In the genomic region with DNA sequence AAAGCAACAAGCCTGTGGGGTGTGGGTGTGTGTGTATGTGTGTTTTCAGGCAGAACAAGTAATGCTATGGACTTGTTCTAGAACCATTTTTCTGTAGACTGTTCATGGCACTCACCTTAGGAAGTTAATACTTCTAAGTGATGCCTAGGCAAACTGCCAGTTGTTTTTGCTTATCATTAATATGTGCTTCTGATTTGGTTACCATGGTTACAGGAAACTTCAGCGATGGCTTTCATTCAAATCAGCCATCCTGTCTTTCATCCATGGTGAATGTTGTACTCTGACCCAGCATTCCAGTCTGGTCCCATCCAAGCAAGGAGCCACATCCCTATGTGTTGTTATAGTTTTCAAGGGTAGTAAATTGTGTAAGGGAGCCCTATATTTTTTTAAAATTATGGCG, we compare ENCODE assay signal across 18 cellular contexts. TPM values are rescaled to one million over a fixed set of nuclear protein-coding genes. Genes with fewer than 3 reads are reported as not detected.
A peak's percentile ranks its signal among the peaks of the same experiment; 100 is the strongest.
DNase-seq lines count a peak whose midpoint lies in the region; ATAC-seq and FAIRE-seq lines count a peak whose summit lies in the region.
"Had no signal": no experiment of that assay in that cellular context is flagged by ENCODE, and none has a peak within 500 bp of the region (broad histone marks: within the 10 kb centered on the region; RNA-seq: fewer than 3 reads in every experiment).

No MANE protein-coding gene starts in this region.

- H3K36me3 ChIP-seq in neuronal stem cell (replicated peaks in 1 of 2; ENCODE audit: control insufficient read depth in 2 of 2, insufficient read depth in 2 of 2, low read length in 2 of 2), result no peaks in the 10 kb centered on the region
- H3K36me3 ChIP-seq: MG63, SJCRH30 had no signal

- H3K9me3 Mint-ChIP-seq in activated naive CD4-positive, alpha-beta T cell treated with anti-CD3 and anti-CD28 coated beads, Interleukin-2, amount 50 U/mL, for 72 hours, result no peaks in the 10 kb centered on the region

- H4K8ac ChIP-seq in neuronal stem cell (ENCODE audit: low read depth, low read length), result no peak overlapping the region

- no peak overlapping the region for H2AK5ac ChIP-seq in neuronal stem cell (ENCODE audit: low read depth, low read length)

- no peak overlapping the region for H3K14ac ChIP-seq in neuronal stem cell (ENCODE audit: low read length)

- H3K9me3 ChIP-seq in neuronal stem cell (replicated peaks in 1 of 2; ENCODE audit: control insufficient read depth in 2 of 2, insufficient read depth in 1 of 2, low read depth in 1 of 2, low read length in 2 of 2), result no peaks in the 10 kb centered on the region
- H3K9me3 ChIP-seq: Caco-2, MG63, SJCRH30 had no signal

- no peaks in the 10 kb centered on the region for H3K27me3 ChIP-seq in neuronal stem cell (ENCODE audit: control insufficient read depth in 3 of 3, insufficient read depth in 3 of 3, low read depth in 1 of 3, low read length in 3 of 3)
- H3K27me3 ChIP-seq: MG63, SJCRH30 had no signal

- no peak overlapping the region for H3K4me3 ChIP-seq in neuronal stem cell (ENCODE audit: low read length in 2 of 2)
- H3K4me3 ChIP-seq: MG63, SJCRH30 had no signal

- H2BK120ac ChIP-seq in neuronal stem cell (ENCODE audit: low read depth, low read length), result no peak overlapping the region

- no peaks in the 10 kb centered on the region for H3K79me1 ChIP-seq in neuronal stem cell (ENCODE audit: low read depth, low read length)

- H3K18ac ChIP-seq in neuronal stem cell (ENCODE audit: low read length), result no peak overlapping the region

- no peak overlapping the region for H2AFZ ChIP-seq in neuronal stem cell (ENCODE audit: low read length)

- DNase-seq in NCI-H748 (lab: John Stamatoyannopoulos, UW; ENCODE audit: unreplicated experiment) (peak; percentile 16), NCI-H748 treated with DMSO at 0.1 percent for 48 hours (lab: John Stamatoyannopoulos, UW) (no peak), NCI-H1092 (lab: John Stamatoyannopoulos, UW) (peak; percentile 51), NCI-H226 (peak; percentile 7), urothelium cell line (ENCODE audit: low spot score) (no peak), neuronal stem cell (ENCODE audit: low spot score) (no peak)
- DNase-seq in activated naive CD4-positive, alpha-beta T cell treated with anti-CD3 and anti-CD28 coated beads, Interleukin-2, amount 50 U/mL, for 72 hours (ENCODE audit: low spot score in 2 of 2), result no peak
- DNase-seq: ACHN; Caco-2; CD4-positive, CD25-positive, alpha-beta regulatory T cell; NCI-H187; PC-3; SJCRH30; SW 1271 had no signal

- H3K27ac Mint-ChIP-seq in activated naive CD4-positive, alpha-beta T cell treated with anti-CD3 and anti-CD28 coated beads, Interleukin-2, amount 50 U/mL, for 72 hours, result no peak overlapping the region
- H3K27ac Mint-ChIP-seq: CD4-positive, CD25-positive, alpha-beta regulatory T cell had no signal

- peaks cover 0 to 2% of the 10 kb centered on the region in 2 donors for H3K4me1 ChIP-seq in neuronal stem cell (ENCODE audit: control insufficient read depth in 2 of 2, insufficient read depth in 1 of 2, low read depth in 1 of 2, low read length in 2 of 2)
- H3K4me1 ChIP-seq: Caco-2, SJCRH30 had no signal

- H3K4ac ChIP-seq in neuronal stem cell (ENCODE audit: low read length), result no peak overlapping the region

- ATAC-seq in activated naive CD4-positive, alpha-beta T cell treated with anti-CD3 and anti-CD28 coated beads, Interleukin-2, amount 50 U/mL, for 72 hours, result no peak
- ATAC-seq: PC-3 had no signal

- no peaks in the 10 kb centered on the region for H3K36me3 Mint-ChIP-seq in activated naive CD4-positive, alpha-beta T cell treated with anti-CD3 and anti-CD28 coated beads, Interleukin-2, amount 50 U/mL, for 72 hours
- H3K36me3 Mint-ChIP-seq: CD4-positive, CD25-positive, alpha-beta regulatory T cell had no signal

- FAIRE-seq in urothelium cell line (lab: Jason Lieb, UNC), result peak; percentile 5
- FAIRE-seq: H1 had no signal

- no peak overlapping the region for H2BK12ac ChIP-seq in neuronal stem cell (ENCODE audit: low read length)

- no peak overlapping the region for H3K23ac ChIP-seq in neuronal stem cell (ENCODE audit: low read depth, low read length, poor library complexity)

- H4K91ac ChIP-seq in neuronal stem cell (ENCODE audit: low read depth, low read length, poor library complexity), result no peak overlapping the region

- H3K4me2 ChIP-seq in neuronal stem cell (ENCODE audit: insufficient read depth, low read length, poor library complexity, severe bottlenecking), result no peak overlapping the region

- H2BK15ac ChIP-seq in neuronal stem cell (ENCODE audit: low read length), result no peak overlapping the region

- no peak overlapping the region for H3K27ac ChIP-seq in neuronal stem cell (replicated peaks; ENCODE audit: low read length)
- H3K27ac ChIP-seq: RWPE1, SJCRH30 had no signal

- H3K9ac ChIP-seq in neuronal stem cell (ENCODE audit: low read depth, low read length, poor library complexity), result no peak overlapping the region

- no CpG with 5 or more reads among the region's 2 CpGs for WGBS in neuronal stem cell (ENCODE audit: extremely low coverage in 2 of 2, insufficient read length in 2 of 2, insufficient replicate concordance in 1 of 2), 2 donors

- no peak overlapping the region for H2BK5ac ChIP-seq in neuronal stem cell (ENCODE audit: low read length)

RNA-seq across cellular contexts. Expression of gene ARHGAP20, which starts 49.8 kb away (rescaled TPM):
- 0.01 TPM for polyA plus RNA-seq in neuronal stem cell (2013, experiment 1 of 2)
- polyA plus RNA-seq in neuronal stem cell (2013, experiment 2 of 2), result 0.03 TPM
- total RNA-seq in activated naive CD4-positive, alpha-beta T cell treated with anti-CD3 and anti-CD28 coated beads, Interleukin-2, amount 50 U/mL, for 72 hours, result under 1 TPM; 0.08 to 0.09 TPM
- total RNA-seq: CD4-positive, CD25-positive, alpha-beta regulatory T cell; PC-3; SJCRH30; T-helper 2 cell treated with Interferon-gamma antibody and Interleukin-4, amounts not matched to agents 100 ng/mL and 5 ng/mL, for 36 hours had no signal
- polyA plus RNA-seq: CD4-positive, CD25-positive, alpha-beta regulatory T cell had no signal

Comparison
In these comparisons a context has a peak if more than half of its experiments do, and no peak if none do; other contexts are left out.
1. DNase-seq: peak in NCI-H748 (single experiment), NCI-H1092 (single experiment) and NCI-H226 (single experiment); none in NCI-H748 treated with DMSO at 0.1 percent for 48 hours (single experiment), urothelium cell line (single experiment), neuronal stem cell (single experiment) and activated naive CD4-positive, alpha-beta T cell treated with anti-CD3 and anti-CD28 coated beads, Interleukin-2, amount 50 U/mL, for 72 hours (0 of 2).